Comparison of ENCODE assay signal across 17 cellular contexts in the genomic region with DNA sequence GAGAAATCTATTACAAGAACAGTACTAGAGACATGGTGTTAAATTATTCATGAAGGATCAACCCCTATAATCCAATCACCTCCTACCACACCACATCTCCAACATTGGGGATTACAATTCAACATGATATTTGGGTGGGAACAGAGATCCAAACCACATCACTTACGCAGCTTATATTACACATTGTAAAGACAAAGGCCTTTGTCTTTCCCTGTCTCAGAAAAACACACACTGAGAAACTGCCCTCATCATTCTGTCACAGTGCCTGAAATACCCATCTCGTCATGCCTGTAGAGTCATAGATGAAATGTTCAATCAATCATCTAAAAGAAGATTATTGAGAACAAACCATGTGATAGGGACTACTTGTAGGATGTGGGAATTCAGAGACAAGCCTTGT.
"Had no signal": no experiment of that assay in that cellular context is flagged by ENCODE, and none has a peak within 500 bp of the region (broad histone marks: within the 10 kb centered on the region; RNA-seq: fewer than 3 reads in every experiment).

No MANE protein-coding gene starts in this region.

- H3K9me3 Mint-ChIP-seq: activated naive CD4-positive, alpha-beta T cell treated with anti-CD3 and anti-CD28 coated beads, Interleukin-2, amount 50 U/mL, for 24 hours had no signal

- H3K4me3 ChIP-seq: ascending aorta, heart left ventricle, sigmoid colon, thyroid gland had no signal

- H3K27ac Mint-ChIP-seq: activated naive CD4-positive, alpha-beta T cell treated with anti-CD3 and anti-CD28 coated beads, Interleukin-2, amount 50 U/mL, for 24 hours; dendritic cell treated with granulocyte-macrophage colony-stimulating factor and Interleukin-4, amounts not matched to agents 40 ng/mL and 50 ng/mL, for 4 days; naive thymus-derived CD8-positive, alpha-beta T cell; stimulated activated naive B cell treated with anti-CD40 and anti-IgM and Interleukin-4, amounts not matched to agents 10 μg/mL and 1 μg/mL and 100 μg/mL, for 72 hours had no signal

- H3K9me3 ChIP-seq: ascending aorta, heart left ventricle, neutrophil, sigmoid colon, thyroid gland had no signal

- DNase-seq: activated CD4-positive, alpha-beta T cell treated with anti-CD3 and anti-CD28 coated beads, Interleukin-2, amount 50 U/mL, for 48 hours; activated gamma-delta T cell; effector CD8-positive, alpha-beta T cell; foreskin melanocyte; heart left ventricle; left ventricle myocardium superior; mesendoderm; naive thymus-derived CD8-positive, alpha-beta T cell; sigmoid colon; stimulated activated naive B cell treated with anti-CD40 and anti-IgM and Interleukin-4, amounts not matched to agents 10 μg/mL and 1 μg/mL and 100 μg/mL, for 72 hours; SW 1271; T-helper 2 cell; thyroid gland had no signal

- H3K27ac ChIP-seq: ascending aorta, heart left ventricle, neutrophil, sigmoid colon, thyroid gland had no signal

- H3K27me3 ChIP-seq: ascending aorta, heart left ventricle, neutrophil, sigmoid colon, thyroid gland had no signal

- ATAC-seq: heart left ventricle; left ventricle myocardium superior; naive thymus-derived CD8-positive, alpha-beta T cell; stimulated activated naive B cell treated with anti-CD40 and anti-IgM and Interleukin-4, amounts not matched to agents 10 μg/mL and 1 μg/mL and 100 μg/mL, for 72 hours had no signal

- H3K4me1 Mint-ChIP-seq: activated naive CD4-positive, alpha-beta T cell treated with anti-CD3 and anti-CD28 coated beads, Interleukin-2, amount 50 U/mL, for 24 hours; naive thymus-derived CD8-positive, alpha-beta T cell; stimulated activated naive B cell treated with anti-CD40 and anti-IgM and Interleukin-4, amounts not matched to agents 10 μg/mL and 1 μg/mL and 100 μg/mL, for 72 hours had no signal

- H3K4me1 ChIP-seq: ascending aorta, heart left ventricle, sigmoid colon, thyroid gland had no signal

- H3K27me3 Mint-ChIP-seq: dendritic cell treated with granulocyte-macrophage colony-stimulating factor and Interleukin-4, amounts not matched to agents 40 ng/mL and 50 ng/mL, for 4 days; naive thymus-derived CD8-positive, alpha-beta T cell; stimulated activated naive B cell treated with anti-CD40 and anti-IgM and Interleukin-4, amounts not matched to agents 10 μg/mL and 1 μg/mL and 100 μg/mL, for 72 hours had no signal

- H3K36me3 ChIP-seq: ascending aorta, heart left ventricle, neutrophil, sigmoid colon, thyroid gland had no signal

- H3K36me3 Mint-ChIP-seq: activated naive CD4-positive, alpha-beta T cell treated with anti-CD3 and anti-CD28 coated beads, Interleukin-2, amount 50 U/mL, for 24 hours; naive thymus-derived CD8-positive, alpha-beta T cell; stimulated activated naive B cell treated with anti-CD40 and anti-IgM and Interleukin-4, amounts not matched to agents 10 μg/mL and 1 μg/mL and 100 μg/mL, for 72 hours had no signal

- H3K4me3 Mint-ChIP-seq: activated naive CD4-positive, alpha-beta T cell treated with anti-CD3 and anti-CD28 coated beads, Interleukin-2, amount 50 U/mL, for 24 hours; dendritic cell treated with granulocyte-macrophage colony-stimulating factor and Interleukin-4, amounts not matched to agents 40 ng/mL and 50 ng/mL, for 4 days; naive thymus-derived CD8-positive, alpha-beta T cell; stimulated activated naive B cell treated with anti-CD40 and anti-IgM and Interleukin-4, amounts not matched to agents 10 μg/mL and 1 μg/mL and 100 μg/mL, for 72 hours had no signal
